ENCODE assay signal across 24 cellular contexts in the genomic region with DNA sequence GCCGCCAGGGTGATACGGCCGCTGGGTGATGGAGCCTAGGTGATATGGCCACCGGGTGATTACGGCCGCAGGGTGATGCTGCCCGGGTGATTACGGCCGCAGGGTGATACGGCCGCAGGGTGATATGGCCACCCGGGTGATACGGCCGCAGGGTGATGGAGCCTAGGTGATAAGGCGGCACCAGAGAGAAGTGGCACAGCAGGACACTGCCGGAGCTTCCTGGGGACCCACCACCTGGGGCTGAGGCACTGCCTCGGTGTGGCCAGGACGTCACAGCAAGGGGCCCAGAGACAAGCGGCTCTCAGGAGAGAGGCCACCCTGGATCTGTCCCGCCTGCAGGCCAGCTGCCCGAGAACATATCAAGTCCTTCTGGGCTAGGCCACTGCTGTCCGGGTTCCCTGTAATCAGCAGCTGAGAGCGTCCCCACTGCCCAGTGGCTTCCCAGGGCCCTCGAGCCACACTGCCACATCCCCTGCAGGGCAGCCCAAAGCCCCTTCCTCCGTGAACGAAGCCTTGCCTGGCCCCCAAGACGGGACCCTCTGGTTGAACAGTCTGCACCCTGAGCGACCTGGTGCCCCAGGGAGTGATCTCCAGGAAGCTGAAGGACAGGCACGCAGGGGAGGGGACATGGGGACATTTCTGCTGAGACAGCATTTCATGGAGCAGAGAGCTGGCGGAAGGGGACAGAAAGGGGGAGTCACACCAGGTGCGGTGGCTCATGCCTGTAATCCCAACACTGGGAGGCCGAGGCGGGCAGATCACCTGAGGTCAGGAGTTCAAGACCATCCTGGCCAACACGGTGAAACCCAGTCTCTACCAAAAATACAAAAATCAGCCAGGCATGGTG.
"Had no signal": no experiment of that assay in that cellular context is flagged by ENCODE, and none has a peak within 500 bp of the region (broad histone marks: within the 10 kb centered on the region; RNA-seq: fewer than 3 reads in every experiment).

No MANE protein-coding gene starts in this region.

- FAIRE-seq: TTC549 had no signal

- H3K4me2 ChIP-seq: PC-9 had no signal

- DNase-seq: activated CD4-positive, alpha-beta memory T cell treated with anti-CD3 and anti-CD28 coated beads for 36 hours; activated CD4-positive, alpha-beta T cell treated with anti-CD3 and anti-CD28 coated beads, Interleukin-2, amount 10 ng/mL, durations not matched to agents 7 days and 5 days; activated CD4-positive, CD25-positive, alpha-beta regulatory T cell; activated CD8-positive, alpha-beta memory T cell treated with anti-CD3 and anti-CD28 coated beads for 24 hours; activated gamma-delta T cell treated with Interleukin-2 at 50 U/mL for 16 hours; activated naive CD4-positive, alpha-beta T cell treated with anti-CD3 and anti-CD28 coated beads, Interleukin-2, amount 10 ng/mL, durations not matched to agents 7 days and 5 days; activated naive CD8-positive, alpha-beta T cell treated with anti-CD3 and anti-CD28 coated beads for 36 hours; activated T-cell treated with anti-CD3 and anti-CD28 coated beads for 4 hours; activated T-cell treated with anti-CD3 and anti-CD28 coated beads, Interleukin-2, amount 50 U/mL, for 72 hours; brain microvascular endothelial cell; Kasumi-1; NCI-H1105 treated with DMSO at 0.1 percent for 48 hours; NCI-H1436 treated with DMSO at 0.1 percent for 48 hours; NCI-H187; NCI-H2081; NCI-H446; NCI-H524; PC-9; SIG-M5; T-helper 17 cell; T1000 had no signal

- ATAC-seq: activated T-cell treated with anti-CD3 and anti-CD28 coated beads, Interleukin-2, amount 50 U/mL, for 72 hours; T-helper 17 cell had no signal

- H3K36me3 ChIP-seq: cardiac muscle cell had no signal

- H3K4me3 ChIP-seq: cardiac muscle cell, PC-9 had no signal

- H3K27me3 ChIP-seq: brain microvascular endothelial cell, cardiac muscle cell had no signal

- H3K27ac ChIP-seq: brain microvascular endothelial cell, cardiac muscle cell, PC-9, VCaP had no signal

- H2AFZ ChIP-seq: PC-9 had no signal
